ENCODE assay signal across 7 cellular contexts in genomic region chr13:29698106-29698505, GRCh38.
"Had no signal": no experiment of that assay in that cellular context is flagged by ENCODE, and none has a peak within 500 bp of the region (broad histone marks: within the 10 kb centered on the region; RNA-seq: fewer than 3 reads in every experiment).

No MANE protein-coding gene starts in this region.

- ATAC-seq: GM23338 had no signal

- DNase-seq: H9, HCEC 1CT, IMR-90 had no signal

- FAIRE-seq: H1, H54, HTR-8/SVneo had no signal

- H3K4me3 ChIP-seq: GM23338 had no signal
